1 cellular context compared by ENCODE assay signal in the genomic region with DNA sequence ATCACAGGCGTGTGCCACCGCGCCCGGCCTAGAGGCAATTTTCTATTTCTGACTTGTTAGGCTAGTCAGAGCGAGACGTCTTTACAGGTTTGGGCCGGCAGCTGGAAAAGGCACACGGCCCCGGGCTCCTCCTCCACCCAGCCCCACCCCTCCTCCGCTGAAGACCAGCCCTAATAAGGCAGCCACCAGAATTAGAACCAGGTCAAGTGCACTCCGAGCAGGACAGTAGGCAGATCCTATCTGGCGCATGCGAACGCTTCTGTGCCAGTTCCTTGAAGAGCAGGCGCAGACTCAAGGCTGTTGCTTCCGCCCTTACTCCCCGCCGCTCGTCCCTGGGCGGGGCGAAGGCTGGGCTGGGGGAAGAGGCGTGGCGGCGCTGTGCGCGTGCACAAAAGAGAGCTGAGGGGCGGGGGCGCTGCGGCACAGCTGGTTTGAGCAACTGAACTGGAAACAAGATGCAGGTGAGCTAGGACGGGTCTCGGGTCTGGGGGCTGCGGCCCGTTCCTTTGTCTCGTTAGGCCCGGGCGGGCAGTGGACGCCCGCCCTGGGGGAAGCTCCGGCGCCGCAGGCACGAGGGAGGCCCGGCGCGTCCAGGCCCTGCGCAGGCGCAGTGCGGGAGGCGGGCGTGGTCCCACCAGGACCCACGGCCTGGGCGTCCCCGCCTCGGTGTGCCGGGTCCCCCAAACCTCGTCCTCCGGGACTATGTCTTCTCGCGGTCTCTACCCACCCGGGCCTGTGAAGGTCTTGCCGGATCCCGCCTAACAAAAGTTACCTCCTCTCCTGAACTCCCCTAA.
TF ChIP-seq lines count a peak whose summit lies in the region.

PDCL3 (plus strand) TSS at position 381 of the 794 bp plus-strand sequence; CDS start at position 456, 75 bp downstream.

TF ChIP-seq in HepG2, 621 proteins besides CTCF, POLR2A, EP300 and RAD21 (continued from another document and continues in another):
- TF ChIP-seq AFF4 (CRISPR knock-in tag; IDR thresholded peaks at IDR 0.05) (no peak), AHR (CRISPR knock-in tag; IDR thresholded peaks at IDR 0.05) (peak; percentile 81; the same call in 1 of the 2 replicates), HNRNPUL1 (IDR thresholded peaks at IDR 0.05; ENCODE audit: low read depth, low read length) (no peak), ATM (IDR thresholded peaks at IDR 0.05; ENCODE audit: borderline replicate concordance) (no peak), NCOA2 (CRISPR knock-in tag; IDR thresholded peaks at IDR 0.05) (peak; percentile 54), HINFP (CRISPR knock-in tag; IDR thresholded peaks at IDR 0.05; ENCODE audit: low read depth) (peak; percentile 85; the same call in 1 of the 2 replicates), SRY (CRISPR knock-in tag; IDR thresholded peaks at IDR 0.05) (no peak), HNRNPK (IDR thresholded peaks at IDR 0.05; ENCODE audit: low read depth, low read length, poor library complexity, severe bottlenecking) (peak; percentile 55), ZKSCAN8 (CRISPR knock-in tag; IDR thresholded peaks at IDR 0.05; ENCODE audit: borderline replicate concordance) (peak; percentile 60; the same call in 1 of the 2 replicates), HOXD1 (CRISPR knock-in tag; IDR thresholded peaks at IDR 0.05) (0 out of 2 replicates have a peak, but pooled peaks have one; percentile 29), ZSCAN21 (CRISPR knock-in tag; IDR thresholded peaks at IDR 0.05; ENCODE audit: borderline replicate concordance) (no peak; the same call in 1 of the 2 replicates), CHCHD3 (CRISPR knock-in tag; IDR thresholded peaks at IDR 0.05) (no peak; the same call in 1 of the 2 replicates), GABPA (IDR thresholded peaks at IDR 0.05; ENCODE audit: low read depth, low read length) (peak; percentile 64), GABPA (CRISPR knock-in tag; IDR thresholded peaks at IDR 0.05; ENCODE audit: low read depth) (peak; percentile 88), CAMTA2 (CRISPR knock-in tag; IDR thresholded peaks at IDR 0.05; ENCODE audit: borderline replicate concordance) (0 out of 2 replicates have a peak, but pooled peaks have one; percentile 88), EEA1 (CRISPR knock-in tag; IDR thresholded peaks at IDR 0.05; ENCODE audit: borderline replicate concordance) (no peak; the same call in 1 of the 2 replicates), ZSCAN5A (CRISPR knock-in tag; IDR thresholded peaks at IDR 0.05; ENCODE audit: borderline replicate concordance) (0 out of 2 replicates have a peak, but pooled peaks have one; percentile 62), ZNF543 (CRISPR knock-in tag; IDR thresholded peaks at IDR 0.05) (peak; percentile 87; the same call in 1 of the 2 replicates), ZMYM3 (CRISPR knock-in tag; IDR thresholded peaks at IDR 0.05) (peak; percentile 73; the same call in 1 of the 2 replicates), ZNF263 (CRISPR knock-in tag; IDR thresholded peaks at IDR 0.05) (0 out of 2 replicates have a peak, but pooled peaks have one; percentile 14), MTA3 (CRISPR knock-in tag; IDR thresholded peaks at IDR 0.05) (no peak), POGK (CRISPR knock-in tag; conservative IDR thresholded peaks at IDR 0.05) (peak; percentile 58), ZNF841 (CRISPR knock-in tag; IDR thresholded peaks at IDR 0.05; ENCODE audit: borderline replicate concordance) (no peak), POLR2AphosphoS2 (IDR thresholded peaks at IDR 0.05; ENCODE audit: low read depth, low read length) (no peak), HDAC6 (IDR thresholded peaks at IDR 0.05; ENCODE audit: low read depth, low read length) (no peak)
- TF ChIP-seq, protein P1, sequence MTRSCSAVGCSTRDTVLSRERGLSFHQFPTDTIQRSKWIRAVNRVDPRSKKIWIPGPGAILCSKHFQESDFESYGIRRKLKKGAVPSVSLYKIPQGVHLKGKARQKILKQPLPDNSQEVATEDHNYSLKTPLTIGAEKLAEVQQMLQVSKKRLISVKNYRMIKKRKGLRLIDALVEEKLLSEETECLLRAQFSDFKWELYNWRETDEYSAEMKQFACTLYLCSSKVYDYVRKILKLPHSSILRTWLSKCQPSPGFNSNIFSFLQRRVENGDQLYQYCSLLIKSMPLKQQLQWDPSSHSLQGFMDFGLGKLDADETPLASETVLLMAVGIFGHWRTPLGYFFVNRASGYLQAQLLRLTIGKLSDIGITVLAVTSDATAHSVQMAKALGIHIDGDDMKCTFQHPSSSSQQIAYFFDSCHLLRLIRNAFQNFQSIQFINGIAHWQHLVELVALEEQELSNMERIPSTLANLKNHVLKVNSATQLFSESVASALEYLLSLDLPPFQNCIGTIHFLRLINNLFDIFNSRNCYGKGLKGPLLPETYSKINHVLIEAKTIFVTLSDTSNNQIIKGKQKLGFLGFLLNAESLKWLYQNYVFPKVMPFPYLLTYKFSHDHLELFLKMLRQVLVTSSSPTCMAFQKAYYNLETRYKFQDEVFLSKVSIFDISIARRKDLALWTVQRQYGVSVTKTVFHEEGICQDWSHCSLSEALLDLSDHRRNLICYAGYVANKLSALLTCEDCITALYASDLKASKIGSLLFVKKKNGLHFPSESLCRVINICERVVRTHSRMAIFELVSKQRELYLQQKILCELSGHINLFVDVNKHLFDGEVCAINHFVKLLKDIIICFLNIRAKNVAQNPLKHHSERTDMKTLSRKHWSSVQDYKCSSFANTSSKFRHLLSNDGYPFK (CRISPR knock-in tag; IDR thresholded peaks at IDR 0.05; ENCODE audit: borderline replicate concordance), result no peak; the same call in 1 of the 2 replicates
- TF ChIP-seq, protein P2, sequence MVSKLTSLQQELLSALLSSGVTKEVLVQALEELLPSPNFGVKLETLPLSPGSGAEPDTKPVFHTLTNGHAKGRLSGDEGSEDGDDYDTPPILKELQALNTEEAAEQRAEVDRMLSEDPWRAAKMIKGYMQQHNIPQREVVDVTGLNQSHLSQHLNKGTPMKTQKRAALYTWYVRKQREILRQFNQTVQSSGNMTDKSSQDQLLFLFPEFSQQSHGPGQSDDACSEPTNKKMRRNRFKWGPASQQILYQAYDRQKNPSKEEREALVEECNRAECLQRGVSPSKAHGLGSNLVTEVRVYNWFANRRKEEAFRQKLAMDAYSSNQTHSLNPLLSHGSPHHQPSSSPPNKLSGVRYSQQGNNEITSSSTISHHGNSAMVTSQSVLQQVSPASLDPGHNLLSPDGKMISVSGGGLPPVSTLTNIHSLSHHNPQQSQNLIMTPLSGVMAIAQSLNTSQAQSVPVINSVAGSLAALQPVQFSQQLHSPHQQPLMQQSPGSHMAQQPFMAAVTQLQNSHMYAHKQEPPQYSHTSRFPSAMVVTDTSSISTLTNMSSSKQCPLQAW (CRISPR knock-in tag; IDR thresholded peaks at IDR 0.05), result peak; percentile 81
- TF ChIP-seq, protein P3, sequence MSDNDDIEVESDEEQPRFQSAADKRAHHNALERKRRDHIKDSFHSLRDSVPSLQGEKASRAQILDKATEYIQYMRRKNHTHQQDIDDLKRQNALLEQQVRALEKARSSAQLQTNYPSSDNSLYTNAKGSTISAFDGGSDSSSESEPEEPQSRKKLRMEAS (IDR thresholded peaks at IDR 0.05), result peak; percentile 95
- TF ChIP-seq, protein P4, sequence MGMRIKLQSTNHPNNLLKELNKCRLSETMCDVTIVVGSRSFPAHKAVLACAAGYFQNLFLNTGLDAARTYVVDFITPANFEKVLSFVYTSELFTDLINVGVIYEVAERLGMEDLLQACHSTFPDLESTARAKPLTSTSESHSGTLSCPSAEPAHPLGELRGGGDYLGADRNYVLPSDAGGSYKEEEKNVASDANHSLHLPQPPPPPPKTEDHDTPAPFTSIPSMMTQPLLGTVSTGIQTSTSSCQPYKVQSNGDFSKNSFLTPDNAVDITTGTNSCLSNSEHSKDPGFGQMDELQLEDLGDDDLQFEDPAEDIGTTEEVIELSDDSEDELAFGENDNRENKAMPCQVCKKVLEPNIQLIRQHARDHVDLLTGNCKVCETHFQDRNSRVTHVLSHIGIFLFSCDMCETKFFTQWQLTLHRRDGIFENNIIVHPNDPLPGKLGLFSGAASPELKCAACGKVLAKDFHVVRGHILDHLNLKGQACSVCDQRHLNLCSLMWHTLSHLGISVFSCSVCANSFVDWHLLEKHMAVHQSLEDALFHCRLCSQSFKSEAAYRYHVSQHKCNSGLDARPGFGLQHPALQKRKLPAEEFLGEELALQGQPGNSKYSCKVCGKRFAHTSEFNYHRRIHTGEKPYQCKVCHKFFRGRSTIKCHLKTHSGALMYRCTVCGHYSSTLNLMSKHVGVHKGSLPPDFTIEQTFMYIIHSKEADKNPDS (CRISPR knock-in tag; IDR thresholded peaks at IDR 0.05), result no peak
- TF ChIP-seq, protein P5, sequence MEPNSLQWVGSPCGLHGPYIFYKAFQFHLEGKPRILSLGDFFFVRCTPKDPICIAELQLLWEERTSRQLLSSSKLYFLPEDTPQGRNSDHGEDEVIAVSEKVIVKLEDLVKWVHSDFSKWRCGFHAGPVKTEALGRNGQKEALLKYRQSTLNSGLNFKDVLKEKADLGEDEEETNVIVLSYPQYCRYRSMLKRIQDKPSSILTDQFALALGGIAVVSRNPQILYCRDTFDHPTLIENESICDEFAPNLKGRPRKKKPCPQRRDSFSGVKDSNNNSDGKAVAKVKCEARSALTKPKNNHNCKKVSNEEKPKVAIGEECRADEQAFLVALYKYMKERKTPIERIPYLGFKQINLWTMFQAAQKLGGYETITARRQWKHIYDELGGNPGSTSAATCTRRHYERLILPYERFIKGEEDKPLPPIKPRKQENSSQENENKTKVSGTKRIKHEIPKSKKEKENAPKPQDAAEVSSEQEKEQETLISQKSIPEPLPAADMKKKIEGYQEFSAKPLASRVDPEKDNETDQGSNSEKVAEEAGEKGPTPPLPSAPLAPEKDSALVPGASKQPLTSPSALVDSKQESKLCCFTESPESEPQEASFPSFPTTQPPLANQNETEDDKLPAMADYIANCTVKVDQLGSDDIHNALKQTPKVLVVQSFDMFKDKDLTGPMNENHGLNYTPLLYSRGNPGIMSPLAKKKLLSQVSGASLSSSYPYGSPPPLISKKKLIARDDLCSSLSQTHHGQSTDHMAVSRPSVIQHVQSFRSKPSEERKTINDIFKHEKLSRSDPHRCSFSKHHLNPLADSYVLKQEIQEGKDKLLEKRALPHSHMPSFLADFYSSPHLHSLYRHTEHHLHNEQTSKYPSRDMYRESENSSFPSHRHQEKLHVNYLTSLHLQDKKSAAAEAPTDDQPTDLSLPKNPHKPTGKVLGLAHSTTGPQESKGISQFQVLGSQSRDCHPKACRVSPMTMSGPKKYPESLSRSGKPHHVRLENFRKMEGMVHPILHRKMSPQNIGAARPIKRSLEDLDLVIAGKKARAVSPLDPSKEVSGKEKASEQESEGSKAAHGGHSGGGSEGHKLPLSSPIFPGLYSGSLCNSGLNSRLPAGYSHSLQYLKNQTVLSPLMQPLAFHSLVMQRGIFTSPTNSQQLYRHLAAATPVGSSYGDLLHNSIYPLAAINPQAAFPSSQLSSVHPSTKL (CRISPR knock-in tag; IDR thresholded peaks at IDR 0.05), result peak; percentile 1; the same call in 1 of the 2 replicates
